In genomic region chr6:128511518-128511917, GRCh38 we compare ENCODE assay signal across 1 cellular context.
TF ChIP-seq lines count a peak whose summit lies in the region.

No MANE protein-coding gene starts in this region.

TF ChIP-seq in GM12878, 131 proteins besides CTCF, POLR2A, EP300 and RAD21 (continued from another document):
- TF ChIP-seq ZNF207 (IDR thresholded peaks at IDR 0.05; ENCODE audit: borderline replicate concordance): no peak
- no peak for TF ChIP-seq MEF2A (IDR thresholded peaks at IDR 0.05; ENCODE audit: insufficient read depth, low read depth, low read length)
- TF ChIP-seq SPI1 (IDR thresholded peaks at IDR 0.05; ENCODE audit: borderline replicate concordance, insufficient read depth, low read depth, low read length): no peak
